ENCODE assay signal across 19 cellular contexts in genomic region chr10:117899181-117899683, GRCh38.
"Had no signal": no experiment of that assay in that cellular context is flagged by ENCODE, and none has a peak within 500 bp of the region (broad histone marks: within the 10 kb centered on the region; RNA-seq: fewer than 3 reads in every experiment).

No MANE protein-coding gene starts in this region.

- H3K4me1 ChIP-seq: foreskin keratinocyte, pancreas, vagina had no signal

- H3K36me3 ChIP-seq: cardiac muscle cell, pancreas, vagina had no signal

- H3K27ac ChIP-seq: cardiac muscle cell, foreskin keratinocyte, hepatocyte, pancreas, vagina had no signal

- H3K27ac Mint-ChIP-seq: activated naive CD8-positive, alpha-beta T cell; dendritic cell treated with granulocyte-macrophage colony-stimulating factor and Interleukin-4, amounts not matched to agents 40 ng/mL and 50 ng/mL, for 4 days; naive thymus-derived CD4-positive, alpha-beta T cell; stimulated activated naive CD8-positive, alpha-beta T cell treated with anti-CD3 and anti-CD28 coated beads, Interleukin-15, amount 100 ng/mL, for 72 hours had no signal

- H3K36me3 Mint-ChIP-seq: activated naive CD8-positive, alpha-beta T cell; naive thymus-derived CD4-positive, alpha-beta T cell had no signal

- DNase-seq: activated CD4-positive, CD25-positive, alpha-beta regulatory T cell treated with anti-CD3 and anti-CD28 coated beads, Interleukin-2, amount 50 U/mL, for 72 hours; activated CD8-positive, alpha-beta memory T cell treated with anti-CD3 and anti-CD28 coated beads for 24 hours; activated CD8-positive, alpha-beta memory T cell treated with anti-CD3 and anti-CD28 coated beads, Interleukin-2, amount 50 U/mL, for 48 hours; activated gamma-delta T cell; mesenchymal stem cell; naive thymus-derived CD4-positive, alpha-beta T cell; pancreas; stimulated activated CD4-positive, alpha-beta T cell treated with anti-CD3 and anti-CD28 coated beads, Interleukin-4, amount 100 ng/mL, for 1 hour; stimulated activated naive CD8-positive, alpha-beta T cell treated with anti-CD3 and anti-CD28 coated beads, Interleukin-15, amount 100 ng/mL, for 72 hours; T1000; trophoblast cell had no signal

- H3K4me3 ChIP-seq: cardiac muscle cell, hepatocyte, pancreas, smooth muscle cell, vagina had no signal

- H3K4me1 Mint-ChIP-seq: stimulated activated naive CD8-positive, alpha-beta T cell treated with anti-CD3 and anti-CD28 coated beads, Interleukin-15, amount 100 ng/mL, for 72 hours had no signal

- H3K27me3 ChIP-seq: cardiac muscle cell, hepatocyte, vagina had no signal

- H3K4me3 Mint-ChIP-seq: activated naive CD8-positive, alpha-beta T cell; dendritic cell treated with granulocyte-macrophage colony-stimulating factor and Interleukin-4, amounts not matched to agents 40 ng/mL and 50 ng/mL, for 4 days; naive thymus-derived CD4-positive, alpha-beta T cell; stimulated activated naive CD8-positive, alpha-beta T cell treated with anti-CD3 and anti-CD28 coated beads, Interleukin-15, amount 100 ng/mL, for 72 hours had no signal

- H3K9me3 ChIP-seq: pancreas, vagina had no signal

- ATAC-seq: foreskin keratinocyte; naive thymus-derived CD4-positive, alpha-beta T cell; sciatic nerve; stimulated activated naive CD8-positive, alpha-beta T cell treated with anti-CD3 and anti-CD28 coated beads, Interleukin-15, amount 100 ng/mL, for 72 hours had no signal
